1 cellular context compared by ENCODE assay signal in the genomic region with DNA sequence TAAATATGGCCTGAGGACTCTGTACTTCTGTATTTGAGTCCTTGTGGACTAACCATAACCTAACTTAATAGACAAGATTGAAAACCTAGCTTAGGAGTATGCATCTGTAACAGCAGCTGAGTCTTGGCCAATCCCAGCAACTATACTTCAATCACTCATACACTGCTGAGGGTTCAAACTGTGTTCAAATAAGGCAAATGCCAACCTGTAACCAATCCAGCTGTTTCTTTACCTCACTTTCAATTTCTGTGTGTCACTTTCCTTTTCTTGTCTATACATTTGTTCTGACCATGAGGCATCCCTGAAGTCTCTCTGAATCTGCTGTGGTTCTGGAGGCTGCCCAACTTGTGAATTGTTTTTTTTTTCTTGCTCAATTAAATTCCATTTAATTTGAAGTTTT. TPM values are rescaled to one million over a fixed set of nuclear protein-coding genes. Genes with fewer than 3 reads are reported as not detected.
"Had no signal": no experiment of that assay in that cellular context is flagged by ENCODE, and none has a peak within 500 bp of the region (broad histone marks: within the 10 kb centered on the region; RNA-seq: fewer than 3 reads in every experiment).

No MANE protein-coding gene starts in this region.

RNA-seq across cellular contexts. Expression of a gene that starts 57.9 kb away (rescaled TPM):
- total RNA-seq: foreskin keratinocyte had no signal
